Comparison of ENCODE assay signal across 17 cellular contexts in the genomic region with DNA sequence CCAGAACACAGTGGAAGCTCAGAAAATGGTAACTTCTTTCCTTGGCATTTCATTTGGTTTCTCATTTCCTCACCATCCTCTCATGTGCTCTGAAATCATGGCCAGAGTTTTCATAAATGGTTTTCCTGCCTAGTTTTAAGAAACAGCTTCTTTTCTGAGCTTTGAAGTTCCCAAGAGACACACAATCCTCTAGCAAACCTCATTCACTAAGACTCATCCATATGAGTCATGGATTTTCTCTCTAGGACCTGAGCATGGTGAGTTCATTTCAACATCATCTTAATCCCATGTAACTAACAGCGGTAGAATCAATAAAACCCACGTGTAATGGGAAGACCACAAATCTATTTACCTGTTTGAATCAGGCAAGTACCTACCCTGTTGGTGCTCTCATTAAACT.
DNase-seq lines count a peak whose midpoint lies in the region; ATAC-seq, FAIRE-seq and TF ChIP-seq lines count a peak whose summit lies in the region.
"Had no signal": no experiment of that assay in that cellular context is flagged by ENCODE, and none has a peak within 500 bp of the region (broad histone marks: within the 10 kb centered on the region; RNA-seq: fewer than 3 reads in every experiment).

No MANE protein-coding gene starts in this region.

- no peaks in the 10 kb centered on the region for H3K27me3 ChIP-seq in AG04450 (ENCODE audit: control insufficient read depth, insufficient read depth, low read length)
- H3K27me3 ChIP-seq in astrocyte (ENCODE audit: insufficient read depth, low read length), result no peaks in the 10 kb centered on the region
- H3K27me3 ChIP-seq: gastrocnemius medialis, tibial nerve had no signal

- H3K27ac Mint-ChIP-seq in astrocyte (ENCODE audit: unreplicated experiment) (peak overlapping the region; percentile 64), progenitor cell of endocrine pancreas (no peak overlapping the region)
- H3K27ac Mint-ChIP-seq in stimulated activated effector memory CD8-positive, alpha-beta T cell treated with anti-CD3 and anti-CD28 coated beads, Interleukin-12 subunit alpha, Interleukin-12 subunit beta, amount 100 ng/mL, for 72 hours, result no peak overlapping the region

- peaks cover 46% of the 10 kb centered on the region for H3K4me1 ChIP-seq in astrocyte (ENCODE audit: insufficient read depth, low read length)
- H3K4me1 ChIP-seq: gastrocnemius medialis, tibial nerve had no signal

- peak overlapping the region; percentile 88 for H3K27ac ChIP-seq in AG04450 (ENCODE audit: low read depth, low read length)
- peak overlapping the region; percentile 95 for H3K27ac ChIP-seq in astrocyte (ENCODE audit: low read depth, low read length)
- H3K27ac ChIP-seq: gastrocnemius medialis, tibial nerve, VCaP had no signal

- no peaks in the 10 kb centered on the region for H3K79me2 ChIP-seq in astrocyte (ENCODE audit: insufficient read depth, low read length)

- H3K4me2 ChIP-seq in astrocyte (ENCODE audit: low read length), result peak overlapping the region; percentile 52

- H3K36me3 Mint-ChIP-seq in astrocyte (ENCODE audit: low read depth, unreplicated experiment) (no peaks in the 10 kb centered on the region), progenitor cell of endocrine pancreas (ENCODE audit: insufficient read depth) (no peaks in the 10 kb centered on the region)
- H3K36me3 Mint-ChIP-seq in stimulated activated effector memory CD8-positive, alpha-beta T cell treated with anti-CD3 and anti-CD28 coated beads, Interleukin-12 subunit alpha, Interleukin-12 subunit beta, amount 100 ng/mL, for 72 hours, result no peaks in the 10 kb centered on the region

- POLR2A ChIA-PET in AG04450 (lab: Yijun Ruan, JAX), result interaction anchor here (0.6 to 1.8 kb wide), 4 partner anchors 10 to 216 kb away, joined by 3 to 6 read pairs (median 4); no protein-coding TSS in a partner anchor

- H2AFZ ChIP-seq in astrocyte (ENCODE audit: low read depth, low read length), result no peak overlapping the region

- CTCF ChIA-PET in AG04450 (lab: Charles Lee), result interaction anchor here (1.8 kb wide), 1 partner anchor 22 kb away, joined by 4 read pairs; no protein-coding TSS in a partner anchor

- H3K4me1 Mint-ChIP-seq in astrocyte (ENCODE audit: low read depth, unreplicated experiment) (peaks cover 46% of the 10 kb centered on the region), progenitor cell of endocrine pancreas (ENCODE audit: low read depth) (peaks cover 4% of the 10 kb centered on the region)
- no peaks in the 10 kb centered on the region for H3K4me1 Mint-ChIP-seq in stimulated activated effector memory CD8-positive, alpha-beta T cell treated with anti-CD3 and anti-CD28 coated beads, Interleukin-12 subunit alpha, Interleukin-12 subunit beta, amount 100 ng/mL, for 72 hours

- peak overlapping the region; percentile 73 for H3K9ac ChIP-seq in astrocyte (ENCODE audit: low read length)

- H3K27me3 Mint-ChIP-seq in astrocyte (ENCODE audit: low read depth, unreplicated experiment) (no peaks in the 10 kb centered on the region), progenitor cell of endocrine pancreas (no peaks in the 10 kb centered on the region)

- peak; percentile 100 for FAIRE-seq in astrocyte (lab: Jason Lieb, UNC)
- FAIRE-seq: GM12878 had no signal

- H3K4me3 ChIP-seq in AG04450 (ENCODE audit: low read depth, low read length) (no peak overlapping the region; the same call in 1 of the 2 replicates), astrocyte (ENCODE audit: insufficient read depth, low read depth, low read length) (no peak overlapping the region)
- H3K4me3 ChIP-seq: gastrocnemius medialis, GM12878, tibial nerve had no signal

- no peaks in the 10 kb centered on the region for H4K20me1 ChIP-seq in astrocyte (ENCODE audit: insufficient read depth, low read length)

- no peak overlapping the region for H3K4me3 Mint-ChIP-seq in astrocyte (ENCODE audit: unreplicated experiment)
- no peak overlapping the region for H3K4me3 Mint-ChIP-seq in stimulated activated effector memory CD8-positive, alpha-beta T cell treated with anti-CD3 and anti-CD28 coated beads, Interleukin-12 subunit alpha, Interleukin-12 subunit beta, amount 100 ng/mL, for 72 hours
- H3K4me3 Mint-ChIP-seq in progenitor cell of endocrine pancreas (ENCODE audit: low read depth), result no peak overlapping the region

- H3K9me3 Mint-ChIP-seq in astrocyte (ENCODE audit: unreplicated experiment) (no peaks in the 10 kb centered on the region), progenitor cell of endocrine pancreas (ENCODE audit: low read depth) (no peaks in the 10 kb centered on the region)
- peaks cover 13% of the 10 kb centered on the region for H3K9me3 Mint-ChIP-seq in stimulated activated effector memory CD8-positive, alpha-beta T cell treated with anti-CD3 and anti-CD28 coated beads, Interleukin-12 subunit alpha, Interleukin-12 subunit beta, amount 100 ng/mL, for 72 hours

- no peaks in the 10 kb centered on the region for H3K36me3 ChIP-seq in astrocyte (ENCODE audit: insufficient read depth, low read length)
- H3K36me3 ChIP-seq: gastrocnemius medialis, tibial nerve had no signal

- DNase-seq in AG04450 (ENCODE audit: low read depth, low spot score) (peak; percentile 66), HT1080 (ENCODE audit: low read depth) (peak; percentile 91), astrocyte (ENCODE audit: low read depth) (peak; percentile 93), iris pigment epithelial cell (ENCODE audit: low read depth) (peak; percentile 86), progenitor cell of endocrine pancreas (ENCODE audit: low spot score, unreplicated experiment) (no peak), NCI-H345 treated with DMSO at 0.1 percent for 48 hours (lab: John Stamatoyannopoulos, UW; ENCODE audit: unreplicated experiment) (no peak)
- DNase-seq in stimulated activated effector memory CD8-positive, alpha-beta T cell treated with anti-CD3 and anti-CD28 coated beads, Interleukin-12 subunit alpha, Interleukin-12 subunit beta, amount 100 ng/mL, for 72 hours (ENCODE audit: low spot score in 2 of 2), result no peak
- DNase-seq: ACHN, DMS153, gastrocnemius medialis, Karpas-422, NCI-H187, NCI-H82 had no signal

- TF ChIP-seq CTCF in AG04450 (IDR thresholded peaks at IDR 0.05; ENCODE audit: low read depth, low read length) (no peak), astrocyte (IDR thresholded peaks at IDR 0.05; ENCODE audit: insufficient read depth, low read depth, low read length) (no peak), progenitor cell of endocrine pancreas (IDR thresholded peaks at IDR 0.05; ENCODE audit: unreplicated experiment) (no peak)

- H3K9me3 ChIP-seq in AG04450 (ENCODE audit: control insufficient read depth, insufficient read depth, low read length) (no peaks in the 10 kb centered on the region), astrocyte (ENCODE audit: insufficient read depth, low read depth, low read length) (no peaks in the 10 kb centered on the region)
- H3K9me3 ChIP-seq: gastrocnemius medialis, tibial nerve had no signal

- ATAC-seq in HG02642 (IDR thresholded peaks at IDR 0.05; ENCODE audit: poor library complexity, unreplicated experiment), result no peak
- ATAC-seq in stimulated activated effector memory CD8-positive, alpha-beta T cell treated with anti-CD3 and anti-CD28 coated beads, Interleukin-12 subunit alpha, Interleukin-12 subunit beta, amount 100 ng/mL, for 72 hours, result no peak
- ATAC-seq: gastrocnemius medialis, GM12878 had no signal

Comparison
In these comparisons a context has a peak if more than half of its experiments do, and no peak if none do; other contexts are left out.
1. DNase-seq: peak in AG04450 (single experiment), HT1080 (single experiment), astrocyte (single experiment) and iris pigment epithelial cell (single experiment); none in stimulated activated effector memory CD8-positive, alpha-beta T cell treated with anti-CD3 and anti-CD28 coated beads, Interleukin-12 subunit alpha, Interleukin-12 subunit beta, amount 100 ng/mL, for 72 hours (0 of 2), progenitor cell of endocrine pancreas (single experiment) and NCI-H345 treated with DMSO at 0.1 percent for 48 hours (single experiment).